Comparison of ENCODE assay signal across 24 cellular contexts in genomic region chr17:79627184-79627765, GRCh38. TPM values are rescaled to one million over a fixed set of nuclear protein-coding genes. Genes with fewer than 3 reads are reported as not detected.
A peak's percentile ranks its signal among the peaks of the same experiment; 100 is the strongest.
DNase-seq lines count a peak whose midpoint lies in the region; ATAC-seq and TF ChIP-seq lines count a peak whose summit lies in the region.
"Had no signal": no experiment of that assay in that cellular context is flagged by ENCODE, and none has a peak within 500 bp of the region (broad histone marks: within the 10 kb centered on the region; RNA-seq: fewer than 3 reads in every experiment).

No MANE protein-coding gene starts in this region.

- ATAC-seq in SK-N-SH treated with all-trans-retinoic acid at 6 μM for 48 hours, result no peak
- ATAC-seq in GM18511 (IDR thresholded peaks at IDR 0.05; ENCODE audit: unreplicated experiment), result no peak

- no peak overlapping the region for H2AFZ ChIP-seq in SK-N-SH (ENCODE audit: low read depth)

- CTCF ChIA-PET in SK-N-SH (lab: Yijun Ruan, JAX), result interaction anchor here (0.7 to 1.7 kb wide), 4 partner anchors 14 to 226 kb away, joined by 4 to 9 read pairs (median 4); partner anchors contain the start of gene RBFOX3

- POLR2A ChIA-PET in SK-N-SH (lab: Yijun Ruan, JAX), result no interaction called here

- TF ChIP-seq RAD21 in SK-N-SH (IDR thresholded peaks at IDR 0.05; ENCODE audit: low read length), result no peak

- H3K27ac ChIP-seq in SK-N-SH (ENCODE audit: low read depth in 2 of 2, low read length in 1 of 2), result no peak overlapping the region
- H3K27ac ChIP-seq in endodermal cell (ENCODE audit: low read depth, low read length), result no peak overlapping the region
- no peak overlapping the region for H3K27ac ChIP-seq in ovary
- H3K27ac ChIP-seq: 22Rv1, ascending aorta, prostate gland, SJSA1 had no signal

- no peaks in the 10 kb centered on the region for H4K20me1 ChIP-seq in SK-N-SH (ENCODE audit: insufficient read depth)

- DNase-seq in SK-N-SH (peak; percentile 22), CD14-positive monocyte (ENCODE audit: low spot score) (peak; percentile 27), endodermal cell (peak; percentile 49), ovary (peak in 3 of 5 donors; percentile 1 to 6 (median 4)), GM19238 (ENCODE audit: insufficient read length, low spot score) (no peak)
- DNase-seq in stimulated activated CD4-positive, alpha-beta T cell treated with anti-CD3 and anti-CD28 coated beads, Interleukin-4, amount 100 ng/mL, for 1 hour, result no peak
- DNase-seq: activated CD4-positive, alpha-beta T cell treated with anti-CD3 and anti-CD28 coated beads, Interleukin-2, amount 10 ng/mL, durations not matched to agents 24 days and 14 days; C1 segment of cervical spinal cord; DMS153; HCEC 1CT; Karpas-422; NCI-H1105 treated with DMSO at 0.1 percent for 48 hours; NCI-H69; stimulated activated CD4-positive, alpha-beta T cell treated with anti-CD3 and anti-CD28 coated beads, Interleukin-12 subunit alpha, Interleukin-12 subunit beta, amount 100 ng/mL, for 4 hours; stimulated activated naive CD4-positive, alpha-beta T cell; trophoblast cell had no signal

- H3F3A ChIP-seq in SK-N-SH (replicated peaks; ENCODE audit: insufficient read depth), result no peaks in the 10 kb centered on the region

- peaks cover 25% of the 10 kb centered on the region for H3K27me3 ChIP-seq in SK-N-SH (ENCODE audit: insufficient read depth)
- H3K27me3 ChIP-seq in endodermal cell (ENCODE audit: control insufficient read depth, insufficient read depth, low read length, poor library complexity, severe bottlenecking), result no peaks in the 10 kb centered on the region
- no peaks in the 10 kb centered on the region for H3K27me3 ChIP-seq in ovary
- H3K27me3 ChIP-seq: ascending aorta had no signal

- no peaks in the 10 kb centered on the region for H3K4me1 Mint-ChIP-seq in CD14-positive monocyte
- no peaks in the 10 kb centered on the region for H3K4me1 Mint-ChIP-seq in endodermal cell
- H3K4me1 Mint-ChIP-seq: activated CD4-positive, alpha-beta T cell treated with anti-CD3 and anti-CD28 coated beads, Interleukin-2, amount 10 ng/mL, durations not matched to agents 24 days and 14 days had no signal

- H3K4me3 Mint-ChIP-seq in CD14-positive monocyte (no peak overlapping the region), endodermal cell (no peak overlapping the region)
- H3K4me3 Mint-ChIP-seq: activated CD4-positive, alpha-beta T cell treated with anti-CD3 and anti-CD28 coated beads, Interleukin-2, amount 10 ng/mL, durations not matched to agents 24 days and 14 days had no signal

- H3K4me2 ChIP-seq in SK-N-SH, result no peak overlapping the region

- no peaks in the 10 kb centered on the region for H3K9me2 ChIP-seq in SK-N-SH

- TF ChIP-seq CTCF in SK-N-SH (IDR thresholded peaks at IDR 0.05) (no peak), CD14-positive monocyte (IDR thresholded peaks at IDR 0.05) (no peak), endodermal cell (conservative IDR thresholded peaks at IDR 0.05) (no peak), ovary (IDR thresholded peaks at IDR 0.05) (no peak)

- no peaks in the 10 kb centered on the region for H3K9me3 ChIP-seq in SK-N-SH
- H3K9me3 ChIP-seq in endodermal cell (ENCODE audit: control insufficient read depth, low read length), result no peaks in the 10 kb centered on the region
- H3K9me3 ChIP-seq in ovary, result no peaks in the 10 kb centered on the region
- H3K9me3 ChIP-seq: ascending aorta, prostate gland, SJSA1 had no signal

- no peak for TF ChIP-seq POLR2A in ovary (IDR thresholded peaks at IDR 0.05)

- H3K4me1 ChIP-seq in SK-N-SH (ENCODE audit: control insufficient read depth in 1 of 2, insufficient read depth in 2 of 2, low read depth in 1 of 2, low read length in 1 of 2) (no peaks in the 10 kb centered on the region), endodermal cell (ENCODE audit: control insufficient read depth, insufficient read depth, low read length) (no peaks in the 10 kb centered on the region), ovary (ENCODE audit: insufficient read depth) (no peaks in the 10 kb centered on the region)
- H3K4me1 ChIP-seq: ascending aorta, prostate gland, SJSA1 had no signal

- H3K4me3 ChIP-seq in SK-N-SH (ENCODE audit: low read depth in 2 of 2, low read length in 1 of 2) (no peak overlapping the region), endodermal cell (ENCODE audit: low read length) (no peak overlapping the region), ovary (no peak overlapping the region)
- H3K4me3 ChIP-seq: ascending aorta, prostate gland, SJSA1 had no signal

- H3K27ac Mint-ChIP-seq in CD14-positive monocyte (no peak overlapping the region), endodermal cell (no peak overlapping the region)
- H3K27ac Mint-ChIP-seq: activated CD4-positive, alpha-beta T cell treated with anti-CD3 and anti-CD28 coated beads, Interleukin-2, amount 10 ng/mL, durations not matched to agents 24 days and 14 days had no signal

- H3K27me3 Mint-ChIP-seq in CD14-positive monocyte (ENCODE audit: low read depth in 3 of 3) (peaks cover 5 to 14% (median 9%) of the 10 kb centered on the region in 3 donors), endodermal cell (ENCODE audit: insufficient read depth) (peaks cover 2% of the 10 kb centered on the region)
- H3K27me3 Mint-ChIP-seq: activated CD4-positive, alpha-beta T cell treated with anti-CD3 and anti-CD28 coated beads, Interleukin-2, amount 10 ng/mL, durations not matched to agents 24 days and 14 days had no signal

- H3K9ac ChIP-seq in SK-N-SH, result no peak overlapping the region
- H3K9ac ChIP-seq in endodermal cell (ENCODE audit: extremely low read depth, low read length, poor library complexity, severe bottlenecking), result no peak overlapping the region

- no peak for TF ChIP-seq EP300 in SK-N-SH (IDR thresholded peaks at IDR 0.05; ENCODE audit: borderline replicate concordance in 1 of 2, low read depth in 1 of 2, low read length in 1 of 2)
- no peak for TF ChIP-seq EP300 in ovary (IDR thresholded peaks at IDR 0.05)

- H3K36me3 ChIP-seq in SK-N-SH (replicated peaks in 1 of 2; ENCODE audit: control insufficient read depth in 1 of 2, insufficient read depth in 2 of 2, low read length in 1 of 2), result no peaks in the 10 kb centered on the region
- no peaks in the 10 kb centered on the region for H3K36me3 ChIP-seq in endodermal cell (ENCODE audit: control insufficient read depth, insufficient read depth, low read length)
- no peaks in the 10 kb centered on the region for H3K36me3 ChIP-seq in ovary
- H3K36me3 ChIP-seq: ascending aorta, prostate gland, SJSA1 had no signal

- H3K36me3 Mint-ChIP-seq in CD14-positive monocyte (no peaks in the 10 kb centered on the region), endodermal cell (ENCODE audit: low read depth) (no peaks in the 10 kb centered on the region)

- intact Hi-C loops in CD14-positive monocyte (cut with micrococcal nuclease) (no loop called here), ovary (cut with DNase I) (no loop called here)

- H3K9me3 Mint-ChIP-seq in CD14-positive monocyte (peaks cover 0 to 2% (median 0%) of the 10 kb centered on the region in 7 donors), endodermal cell (no peaks in the 10 kb centered on the region)
- H3K9me3 Mint-ChIP-seq: activated CD4-positive, alpha-beta T cell treated with anti-CD3 and anti-CD28 coated beads, Interleukin-2, amount 10 ng/mL, durations not matched to agents 24 days and 14 days had no signal

- whole genome bisulfite sequencing in SK-N-SH (ENCODE audit: low lambda C conversion rate), result 53% methylated on average over 9 of the region's 10 CpGs
- 85% methylated on average over 6 to 8 of the region's 10 CpGs for WGBS in endodermal cell (ENCODE audit: insufficient coverage in 1 of 2, insufficient read length in 1 of 2), 2 experiments
- WGBS in ovary, 3 donors, result 82 to 87% (median 84%) methylated on average over 10 of the region's 10 CpGs

- no peaks in the 10 kb centered on the region for H3K79me2 ChIP-seq in SK-N-SH (ENCODE audit: insufficient read depth)

TF ChIP-seq in SK-N-SH, 30 proteins besides CTCF, POLR2A, EP300 and RAD21 (continues in another document):
- TF ChIP-seq GATA2 (CRISPR knock-in tag; IDR thresholded peaks at IDR 0.05) (no peak), GABPA (IDR thresholded peaks at IDR 0.05; ENCODE audit: low read depth) (no peak), TAF1 (IDR thresholded peaks at IDR 0.05; ENCODE audit: borderline replicate concordance, low read depth, low read length) (no peak), FOSL2 (IDR thresholded peaks at IDR 0.05; ENCODE audit: borderline replicate concordance, low read depth) (no peak)
- TF ChIP-seq, protein P1, sequence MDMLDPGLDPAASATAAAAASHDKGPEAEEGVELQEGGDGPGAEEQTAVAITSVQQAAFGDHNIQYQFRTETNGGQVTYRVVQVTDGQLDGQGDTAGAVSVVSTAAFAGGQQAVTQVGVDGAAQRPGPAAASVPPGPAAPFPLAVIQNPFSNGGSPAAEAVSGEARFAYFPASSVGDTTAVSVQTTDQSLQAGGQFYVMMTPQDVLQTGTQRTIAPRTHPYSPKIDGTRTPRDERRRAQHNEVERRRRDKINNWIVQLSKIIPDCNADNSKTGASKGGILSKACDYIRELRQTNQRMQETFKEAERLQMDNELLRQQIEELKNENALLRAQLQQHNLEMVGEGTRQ (IDR thresholded peaks at IDR 0.05; ENCODE audit: borderline replicate concordance, low read depth, low read length), result no peak

TF ChIP-seq in SK-N-SH treated with all-trans-retinoic acid at 6 μM for 48 hours, 23 proteins besides CTCF, POLR2A, EP300 and RAD21 (continues in another document):
- TF ChIP-seq, protein P2, sequence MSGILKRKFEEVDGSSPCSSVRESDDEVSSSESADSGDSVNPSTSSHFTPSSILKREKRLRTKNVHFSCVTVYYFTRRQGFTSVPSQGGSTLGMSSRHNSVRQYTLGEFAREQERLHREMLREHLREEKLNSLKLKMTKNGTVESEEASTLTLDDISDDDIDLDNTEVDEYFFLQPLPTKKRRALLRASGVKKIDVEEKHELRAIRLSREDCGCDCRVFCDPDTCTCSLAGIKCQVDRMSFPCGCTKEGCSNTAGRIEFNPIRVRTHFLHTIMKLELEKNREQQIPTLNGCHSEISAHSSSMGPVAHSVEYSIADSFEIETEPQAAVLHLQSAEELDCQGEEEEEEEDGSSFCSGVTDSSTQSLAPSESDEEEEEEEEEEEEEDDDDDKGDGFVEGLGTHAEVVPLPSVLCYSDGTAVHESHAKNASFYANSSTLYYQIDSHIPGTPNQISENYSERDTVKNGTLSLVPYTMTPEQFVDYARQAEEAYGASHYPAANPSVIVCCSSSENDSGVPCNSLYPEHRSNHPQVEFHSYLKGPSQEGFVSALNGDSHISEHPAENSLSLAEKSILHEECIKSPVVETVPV (CRISPR knock-in tag; IDR thresholded peaks at IDR 0.05), result no peak
- no peak for TF ChIP-seq ISL1 (CRISPR knock-in tag; IDR thresholded peaks at IDR 0.05)
- no peak for TF ChIP-seq PPARA (CRISPR knock-in tag; IDR thresholded peaks at IDR 0.05; ENCODE audit: borderline replicate concordance)

RNA-seq across cellular contexts. Expression of gene RBFOX3, which starts 16.4 kb away (rescaled TPM):
- not detected in 2 replicates for polyA plus RNA-seq in SK-N-SH (2012; rRNA removed)
- polyA plus RNA-seq in SK-N-SH (2012; cell fraction: cytosol; rRNA removed), result 0.04 TPM in 1 of 2 replicates, not detected in the other
- 0.04 and 0.12 TPM in 2 replicates for polyA plus RNA-seq in SK-N-SH (2012; cell fraction: nucleus; rRNA removed)
- not detected for polyA plus RNA-seq in CD14-positive monocyte
- total RNA-seq in endodermal cell, result 1 to 10 TPM; 2.6 to 7.3 TPM
- polyA plus RNA-seq in endodermal cell (2013, experiment 1 of 2), result 6.3 TPM
- 6.3 TPM for polyA plus RNA-seq in endodermal cell (2013, experiment 2 of 2)
- 1 to 10 TPM in 1 of 7 donors, under 1 TPM in 4, not detected in 2; 0.13 to 3.4 (median 0.20) TPM for total RNA-seq in ovary
- polyA plus RNA-seq in ovary, result under 1 TPM; 0.07 to 0.97 TPM
- total RNA-seq: activated CD4-positive, alpha-beta T cell treated with anti-CD3 and anti-CD28 coated beads, Interleukin-2, amount 10 ng/mL, durations not matched to agents 24 days and 14 days; ascending aorta; fibroblast of villous mesenchyme; lower leg skin; SJSA1 had no signal

Comparison
In these comparisons a context has a peak if more than half of its experiments do, and no peak if none do; other contexts are left out.
1. DNase-seq: peak in SK-N-SH (single experiment), CD14-positive monocyte (single experiment), endodermal cell (single experiment) and ovary (3 of 5); none in stimulated activated CD4-positive, alpha-beta T cell treated with anti-CD3 and anti-CD28 coated beads, Interleukin-4, amount 100 ng/mL, for 1 hour (single experiment) and GM19238 (single experiment).